In genomic region chr11:443542-444199, GRCh38 we compare ENCODE assay signal across 10 cellular contexts. TPM values are rescaled to one million over a fixed set of nuclear protein-coding genes. Genes with fewer than 3 reads are reported as not detected.
A peak's percentile ranks its signal among the peaks of the same experiment; 100 is the strongest.
DNase-seq lines count a peak whose midpoint lies in the region; ATAC-seq and TF ChIP-seq lines count a peak whose summit lies in the region.
"Had no signal": no experiment of that assay in that cellular context is flagged by ENCODE, and none has a peak within 500 bp of the region (broad histone marks: within the 10 kb centered on the region; RNA-seq: fewer than 3 reads in every experiment).

No MANE protein-coding gene starts in this region.

- CTCF ChIA-PET in MCF 10A (lab: Yijun Ruan, JAX): interaction anchor here (0.8 to 1.1 kb wide), 3 partner anchors 8 to 137 kb away, joined by 3 to 4 read pairs (median 3); no protein-coding TSS in a partner anchor

- TF ChIP-seq CTCF in MCF 10A (IDR thresholded peaks at IDR 0.05; ENCODE audit: unreplicated experiment): no peak
- TF ChIP-seq CTCF in breast epithelium (IDR thresholded peaks at IDR 0.05): no peak
- no peak for TF ChIP-seq CTCF in fibroblast of pulmonary artery (IDR thresholded peaks at IDR 0.05; ENCODE audit: low read length, missing control alignments)
- TF ChIP-seq CTCF in type B pancreatic cell (conservative IDR thresholded peaks at IDR 0.05): no peak

- no peaks in the 10 kb centered on the region for H3K27me3 Mint-ChIP-seq in MCF 10A (ENCODE audit: insufficient read depth, unreplicated experiment)
- H3K27me3 Mint-ChIP-seq in type B pancreatic cell: no peaks in the 10 kb centered on the region

- TF ChIP-seq POLR2A in breast epithelium (IDR thresholded peaks at IDR 0.05): no peak

- no peak for ATAC-seq in HG03159 (IDR thresholded peaks at IDR 0.05; ENCODE audit: unreplicated experiment)
- ATAC-seq: Panc1 had no signal

- H3K27ac Mint-ChIP-seq in MCF 10A (ENCODE audit: low read depth, unreplicated experiment) (no peak overlapping the region), type B pancreatic cell (peak overlapping the region; percentile 56)

- no TSS peak for BruUV-seq in MCF 10A (replicated peaks; lab: Mats Ljungman, UMichigan)

- H3K4me3 Mint-ChIP-seq in MCF 10A (ENCODE audit: unreplicated experiment): no peak overlapping the region
- H3K4me3 Mint-ChIP-seq in type B pancreatic cell: peak overlapping the region; percentile 20

- H3K4me1 Mint-ChIP-seq in MCF 10A (ENCODE audit: insufficient read depth, unreplicated experiment) (peaks cover 6% of the 10 kb centered on the region), type B pancreatic cell (ENCODE audit: unreplicated experiment) (peaks cover 10% of the 10 kb centered on the region)

- peaks cover 0 to 4% of the 10 kb centered on the region in 2 donors for H3K27me3 ChIP-seq in breast epithelium

- H3K4me3 ChIP-seq in breast epithelium (no peak overlapping the region), fibroblast of pulmonary artery (replicated peaks; ENCODE audit: low read depth, low read length) (no peak overlapping the region)

- no peaks in the 10 kb centered on the region for H3K4me1 ChIP-seq in breast epithelium

- H3K27ac ChIP-seq in breast epithelium: no peak overlapping the region

- H3K9me3 Mint-ChIP-seq in MCF 10A (ENCODE audit: unreplicated experiment): no peaks in the 10 kb centered on the region
- H3K9me3 Mint-ChIP-seq in type B pancreatic cell: no peaks in the 10 kb centered on the region

- H3K36me3 ChIP-seq in breast epithelium: no peaks in the 10 kb centered on the region

- intact Hi-C loops in MCF 10A (cut with micrococcal nuclease): no loop called here
- intact Hi-C loops in breast epithelium (cut with DNase I; ENCODE audit: low total_unique reads): no loop called here

- no peaks in the 10 kb centered on the region for H3K36me3 Mint-ChIP-seq in MCF 10A (ENCODE audit: insufficient read depth, unreplicated experiment)
- H3K36me3 Mint-ChIP-seq in type B pancreatic cell: no peaks in the 10 kb centered on the region

- DNase-seq in MCF 10A (ENCODE audit: unreplicated experiment) (peak; percentile 16), breast epithelium (ENCODE audit: low spot score in 2 of 2) (no peak), NCI-H524 treated with DMSO at 0.1 percent for 48 hours (lab: John Stamatoyannopoulos, UW) (peak; percentile 66), fibroblast of pulmonary artery (ENCODE audit: low read depth) (peak; percentile 13), type B pancreatic cell (ENCODE audit: extremely low spot score, unreplicated experiment) (no peak), medulla oblongata (ENCODE audit: extremely low spot score) (no peak), NAMALWA (ENCODE audit: low spot score) (no peak)
- DNase-seq: activated gamma-delta T cell had no signal

- POLR2A ChIA-PET in MCF 10A (lab: Yijun Ruan, JAX): interaction anchor here (0.6 to 2.6 kb wide), 9 partner anchors 27 to 236 kb away, joined by 3 to 9 read pairs (median 5); partner anchors contain the start of genes BET1L, PKP3, PSMD13 and RIC8A

- H3K9me3 ChIP-seq in breast epithelium: no peaks in the 10 kb centered on the region

RNA-seq across cellular contexts. Expression of gene ANO9, which starts 1.9 kb away (rescaled TPM):
- total RNA-seq in MCF 10A (2022): 7.2 and 9.4 TPM in 2 replicates
- total RNA-seq in breast epithelium: 10 to 100 TPM in 1 of 3 donors, 1 to 10 TPM in 1, under 1 TPM in 1; 0.32 to 14.2 (median 9.8) TPM
- total RNA-seq in type B pancreatic cell (ENCODE audit: low replicate concordance): 25.3 and 66.6 TPM in 2 replicates

RNA-seq across cellular contexts. Expression of gene PTDSS2, which starts 6.4 kb away (rescaled TPM):
- total RNA-seq in MCF 10A (2022) (28.2 and 29.4 TPM in 2 replicates), breast epithelium (10 to 100 TPM; 23.8 to 53.7 (median 33.1) TPM), type B pancreatic cell (ENCODE audit: low replicate concordance) (33.6 and 46.9 TPM in 2 replicates)

RNA-seq across cellular contexts. Expression of gene SIGIRR, which starts 28.9 kb away (rescaled TPM):
- total RNA-seq in MCF 10A (2022) (6.2 and 7.7 TPM in 2 replicates), breast epithelium (10 to 100 TPM; 37.3 to 49.8 (median 46.5) TPM), type B pancreatic cell (ENCODE audit: low replicate concordance) (36.2 and 44.0 TPM in 2 replicates)

RNA-seq across cellular contexts. Expression of gene PKP3, which starts 49.7 kb away (rescaled TPM):
- total RNA-seq in MCF 10A (2022) (129 and 177 TPM in 2 replicates), breast epithelium (10 to 100 TPM in 2 of 3 donors, under 1 TPM in 1; 0.32 to 60.9 (median 36.7) TPM), type B pancreatic cell (ENCODE audit: low replicate concordance) (51.6 and 156 TPM in 2 replicates)

Comparison
In these comparisons a context has a peak if more than half of its experiments do, and no peak if none do; other contexts are left out.
1. DNase-seq: peak in MCF 10A (single experiment), NCI-H524 treated with DMSO at 0.1 percent for 48 hours (single experiment) and fibroblast of pulmonary artery (single experiment); none in breast epithelium (0 of 2), type B pancreatic cell (single experiment), medulla oblongata (single experiment) and NAMALWA (single experiment).